8 cellular contexts compared by ENCODE assay signal in the genomic region with DNA sequence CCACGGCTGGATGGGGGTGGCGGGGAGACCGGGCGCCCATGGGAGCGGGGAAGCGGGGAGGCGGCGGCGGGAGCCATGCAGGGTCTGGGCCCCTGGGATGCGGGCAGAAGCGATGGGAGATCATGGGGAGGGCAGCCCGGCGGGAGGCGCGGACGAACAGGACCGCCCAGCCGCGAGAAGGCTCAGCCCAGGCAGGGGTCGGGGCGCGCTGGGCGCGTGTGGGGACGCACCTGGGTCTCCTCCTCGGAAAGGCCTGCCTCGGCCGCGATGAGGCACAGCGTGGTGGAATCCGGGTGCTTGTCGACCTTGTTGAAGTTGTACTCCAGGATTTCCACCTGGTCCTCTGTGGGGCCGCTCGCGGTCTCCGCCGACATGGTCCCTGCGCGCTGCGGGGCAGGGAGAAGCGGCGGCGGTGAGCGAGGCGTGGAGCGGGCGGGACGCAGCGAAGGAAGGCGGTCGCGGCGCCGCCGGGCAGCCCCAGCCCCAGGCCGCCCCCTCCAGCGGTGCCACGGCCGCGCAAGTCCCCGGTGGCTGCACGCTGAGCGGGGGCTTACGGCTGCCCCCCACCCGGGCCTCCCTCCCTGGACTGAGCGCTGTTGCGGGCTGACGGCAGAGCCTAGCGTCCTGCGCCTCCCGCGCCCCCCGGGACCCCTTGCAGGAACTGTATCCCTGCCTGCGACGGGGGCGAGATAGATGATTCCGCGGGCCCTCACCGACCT. TPM values are rescaled to one million over a fixed set of nuclear protein-coding genes. Genes with fewer than 3 reads are reported as not detected.
DNase-seq lines count a peak whose midpoint lies in the region; ATAC-seq and TF ChIP-seq lines count a peak whose summit lies in the region.

No MANE protein-coding gene starts in this region.

- H3K9me3 ChIP-seq in AG04450 (ENCODE audit: control insufficient read depth, insufficient read depth, low read length): no peaks in the 10 kb centered on the region
- H3K9me3 ChIP-seq in psoas muscle: no peaks in the 10 kb centered on the region

- H3K27me3 ChIP-seq in AG04450 (ENCODE audit: control insufficient read depth, insufficient read depth, low read length) (peaks cover 31% of the 10 kb centered on the region), psoas muscle (ENCODE audit: insufficient read depth in 3 of 3, low read length in 2 of 3) (no peaks in the 10 kb centered on the region)

- H3K4me3 ChIP-seq in AG04450 (ENCODE audit: low read depth, low read length) (peak overlapping the region; percentile 58), psoas muscle (peak overlapping the region; percentile 79)

- H3K27ac ChIP-seq in AG04450 (ENCODE audit: low read depth, low read length) (no peak overlapping the region), psoas muscle (peak overlapping the region; percentile 77)

- DNase-seq in AG04450 (ENCODE audit: low read depth, low spot score): no peak
- peak; percentile 47 for DNase-seq in activated naive CD4-positive, alpha-beta T cell treated with anti-CD3 and anti-CD28 coated beads, Interleukin-2, amount 10 ng/mL, durations not matched to agents 7 days and 5 days
- DNase-seq in left cardiac atrium: no peak
- peak; percentile 26 to 56 for DNase-seq in psoas muscle
- no peak for DNase-seq in NCI-H1048 (lab: John Stamatoyannopoulos, UW)
- no peak for DNase-seq in LoVo (ENCODE audit: low spot score)

- TF ChIP-seq CTCF in AG04450 (IDR thresholded peaks at IDR 0.05; ENCODE audit: low read depth, low read length): no peak
- TF ChIP-seq CTCF in psoas muscle (IDR thresholded peaks at IDR 0.05): no peak

- peaks cover 60% of the 10 kb centered on the region for H3K4me1 Mint-ChIP-seq in activated naive CD4-positive, alpha-beta T cell treated with anti-CD3 and anti-CD28 coated beads, Interleukin-2, amount 10 ng/mL, durations not matched to agents 7 days and 5 days

- H3K36me3 Mint-ChIP-seq in activated naive CD4-positive, alpha-beta T cell treated with anti-CD3 and anti-CD28 coated beads, Interleukin-2, amount 10 ng/mL, durations not matched to agents 7 days and 5 days: peaks cover 13% of the 10 kb centered on the region

- H3K4me3 Mint-ChIP-seq in activated naive CD4-positive, alpha-beta T cell treated with anti-CD3 and anti-CD28 coated beads, Interleukin-2, amount 10 ng/mL, durations not matched to agents 7 days and 5 days: peak overlapping the region; percentile 86

- H3K9me3 Mint-ChIP-seq in activated naive CD4-positive, alpha-beta T cell treated with anti-CD3 and anti-CD28 coated beads, Interleukin-2, amount 10 ng/mL, durations not matched to agents 7 days and 5 days: no peaks in the 10 kb centered on the region

- ATAC-seq in HG02610 (IDR thresholded peaks at IDR 0.05; ENCODE audit: unreplicated experiment): peak; percentile 36
- peak; percentile 47 to 66 for ATAC-seq in left cardiac atrium
- peak; percentile 39 to 65 (median 52) for ATAC-seq in psoas muscle
- ATAC-seq in GM18867 (IDR thresholded peaks at IDR 0.05; ENCODE audit: unreplicated experiment): no peak

- CTCF ChIA-PET in AG04450 (lab: Charles Lee): no interaction called here
- CTCF ChIA-PET in activated naive CD4-positive, alpha-beta T cell treated with anti-CD3 and anti-CD28 coated beads, Interleukin-2, amount 10 ng/mL, durations not matched to agents 7 days and 5 days (lab: Charles Lee): no interaction called here

- 1% methylated on average over 45 to 79 of the region's 79 CpGs for WGBS in psoas muscle, 3 donors

- H3K4me1 ChIP-seq in psoas muscle: peaks cover 31% of the 10 kb centered on the region

- peaks cover 0 to 3% of the 10 kb centered on the region in 2 donors for H3K36me3 ChIP-seq in psoas muscle (ENCODE audit: insufficient read depth in 1 of 2, low read depth in 1 of 2)

- peak overlapping the region; percentile 78 for H3K27ac Mint-ChIP-seq in activated naive CD4-positive, alpha-beta T cell treated with anti-CD3 and anti-CD28 coated beads, Interleukin-2, amount 10 ng/mL, durations not matched to agents 7 days and 5 days

- POLR2A ChIA-PET in AG04450 (lab: Yijun Ruan, JAX): interaction anchor here (1.3 kb wide), 1 partner anchor 15 kb away, joined by 7 read pairs; no protein-coding TSS in a partner anchor

- H3K27me3 Mint-ChIP-seq in activated naive CD4-positive, alpha-beta T cell treated with anti-CD3 and anti-CD28 coated beads, Interleukin-2, amount 10 ng/mL, durations not matched to agents 7 days and 5 days: peaks cover 47% of the 10 kb centered on the region

- intact Hi-C loops in left cardiac atrium (cut with DNase I) (no loop called here), psoas muscle (cut with DNase I) (loop anchor here (10.0 kb wide), 1 partner anchor 81 kb away; no protein-coding TSS in a partner anchor)

RNA-seq across cellular contexts. Expression of a gene that starts 25.3 kb away (rescaled TPM):
- polyA plus RNA-seq in AG04450 (2011; rRNA removed) (2.2 and 2.9 TPM in 2 replicates), psoas muscle (1 to 10 TPM; 5.0 to 6.5 (median 5.9) TPM)
- 1.1 and 1.3 TPM in 2 replicates for polyA minus RNA-seq in AG04450 (2011; rRNA and poly(A)+ RNA removed)
- total RNA-seq in left cardiac atrium (10 to 100 TPM in 1 of 2 donors, 1 to 10 TPM in 1; 9.6 to 17.1 TPM), psoas muscle (1 to 10 TPM; 4.0 to 9.8 (median 6.0) TPM)

Comparison
In these comparisons a context has a peak if more than half of its experiments do, and no peak if none do; other contexts are left out.
1. DNase-seq: peak in activated naive CD4-positive, alpha-beta T cell treated with anti-CD3 and anti-CD28 coated beads, Interleukin-2, amount 10 ng/mL, durations not matched to agents 7 days and 5 days (single experiment) and psoas muscle (2 of 2); none in AG04450 (single experiment), left cardiac atrium (single experiment), NCI-H1048 (single experiment) and LoVo (single experiment).
2. intact Hi-C loops: an anchor here in psoas muscle (10.0 kb wide); none called in left cardiac atrium.